11 cellular contexts compared by ENCODE assay signal in the genomic region with DNA sequence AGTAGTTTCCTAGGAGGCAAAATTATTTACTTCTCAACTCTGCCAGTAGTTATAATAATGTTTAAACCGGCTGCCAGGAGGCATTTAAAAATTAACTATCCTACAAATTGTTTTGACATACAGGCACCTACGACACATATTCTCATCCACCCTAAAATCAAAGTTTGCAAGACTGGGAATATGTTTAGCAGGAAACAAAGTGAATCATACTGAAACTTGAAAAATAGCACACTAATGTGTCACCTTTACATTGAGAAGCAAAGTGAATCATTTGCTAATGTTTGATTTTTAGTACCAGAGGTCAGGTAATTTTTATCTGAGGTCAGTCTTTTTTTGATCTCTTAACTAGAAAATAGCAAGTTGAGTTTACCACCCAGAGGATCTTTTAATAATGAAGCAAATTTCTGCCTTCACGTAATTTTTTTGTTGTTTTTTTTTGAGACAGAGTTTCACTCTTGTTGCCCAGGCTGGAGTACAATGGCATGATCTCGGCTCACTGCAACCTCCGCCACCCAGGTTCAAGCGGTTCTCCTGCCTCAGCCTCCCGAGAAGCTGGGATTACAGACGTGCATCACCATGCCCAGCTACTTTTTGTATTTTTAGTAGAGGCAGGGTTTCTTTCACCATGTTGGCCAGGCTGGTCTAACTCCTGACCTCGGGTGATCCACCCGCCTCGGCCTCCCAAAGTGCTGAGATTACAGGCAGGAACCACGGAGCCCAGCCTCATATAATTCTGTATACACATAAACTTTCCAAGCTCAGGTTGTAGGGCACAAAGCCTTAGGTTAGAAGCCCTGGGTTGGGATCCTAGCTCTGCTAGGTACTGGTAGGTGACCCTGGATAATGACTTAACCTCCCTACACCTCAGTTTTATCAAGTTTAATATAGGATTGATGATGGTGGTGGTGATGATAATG.
DNase-seq lines count a peak whose midpoint lies in the region; ATAC-seq and TF ChIP-seq lines count a peak whose summit lies in the region.
"Had no signal": no experiment of that assay in that cellular context is flagged by ENCODE, and none has a peak within 500 bp of the region (broad histone marks: within the 10 kb centered on the region; RNA-seq: fewer than 3 reads in every experiment).

No MANE protein-coding gene starts in this region.

- H3K9me3 Mint-ChIP-seq in MCF 10A (ENCODE audit: unreplicated experiment) (no peaks in the 10 kb centered on the region), type B pancreatic cell (no peaks in the 10 kb centered on the region)

- TF ChIP-seq CTCF in MCF 10A (IDR thresholded peaks at IDR 0.05; ENCODE audit: unreplicated experiment) (no peak), breast epithelium (IDR thresholded peaks at IDR 0.05) (no peak), type B pancreatic cell (conservative IDR thresholded peaks at IDR 0.05) (no peak), prostate gland (IDR thresholded peaks at IDR 0.05) (no peak)

- H3K27ac ChIP-seq in breast epithelium (no peak overlapping the region), prostate gland (no peak overlapping the region)
- H3K27ac ChIP-seq: BLaER1 treated with 17β-estradiol and CSF1 and Interleukin-3, amounts not matched to agents 10 nM and 100 nM; HL-60 had no signal

- intact Hi-C loops in MCF 10A (cut with micrococcal nuclease), result loop anchor here (5.0 kb wide), 1 partner anchor 51 kb away; no protein-coding TSS in a partner anchor
- intact Hi-C loops in breast epithelium (cut with DNase I; ENCODE audit: low total_unique reads), result no loop called here
- intact Hi-C loops in prostate gland (cut with DNase I), result no loop called here

- H3K9me3 ChIP-seq in breast epithelium (no peaks in the 10 kb centered on the region), prostate gland (no peaks in the 10 kb centered on the region)
- H3K9me3 ChIP-seq: BLaER1 treated with 17β-estradiol and CSF1 and Interleukin-3, amounts not matched to agents 10 nM and 100 nM had no signal

- 87% methylated on average over 12 of the region's 12 CpGs for WGBS in prostate gland

- no peak overlapping the region for H3K4me3 ChIP-seq in breast epithelium
- no peak overlapping the region for H3K4me3 ChIP-seq in prostate gland
- H3K4me3 ChIP-seq: BLaER1 treated with 17β-estradiol and CSF1 and Interleukin-3, amounts not matched to agents 10 nM and 100 nM had no signal

- TF ChIP-seq POLR2A in breast epithelium (IDR thresholded peaks at IDR 0.05), result no peak
- TF ChIP-seq POLR2A in prostate gland (IDR thresholded peaks at IDR 0.05), result no peak

- H3K36me3 ChIP-seq in breast epithelium (no peaks in the 10 kb centered on the region), prostate gland (no peaks in the 10 kb centered on the region)
- H3K36me3 ChIP-seq: BLaER1 treated with 17β-estradiol and CSF1 and Interleukin-3, amounts not matched to agents 10 nM and 100 nM had no signal

- H3K27ac Mint-ChIP-seq in MCF 10A (ENCODE audit: low read depth, unreplicated experiment), result peak overlapping the region; percentile 71
- H3K27ac Mint-ChIP-seq in type B pancreatic cell, result peak overlapping the region; percentile 71
- H3K27ac Mint-ChIP-seq: T-helper 17 cell had no signal

- H3K36me3 Mint-ChIP-seq in MCF 10A (ENCODE audit: insufficient read depth, unreplicated experiment) (no peaks in the 10 kb centered on the region), type B pancreatic cell (no peaks in the 10 kb centered on the region)

- CTCF ChIA-PET in MCF 10A (lab: Yijun Ruan, JAX), result interaction anchor here (1.4 to 1.7 kb wide), 3 partner anchors 8 to 54 kb away, joined by 6 to 7 read pairs (median 6); no protein-coding TSS in a partner anchor

- H3K4me1 Mint-ChIP-seq in MCF 10A (ENCODE audit: insufficient read depth, unreplicated experiment) (peaks cover 9% of the 10 kb centered on the region), type B pancreatic cell (ENCODE audit: unreplicated experiment) (peaks cover 4% of the 10 kb centered on the region)

- BruUV-seq in MCF 10A (replicated peaks; lab: Mats Ljungman, UMichigan), result no TSS peak

- H3K4me1 ChIP-seq in breast epithelium, result no peaks in the 10 kb centered on the region
- H3K4me1 ChIP-seq in prostate gland (replicated peaks), result no peaks in the 10 kb centered on the region

- H3K27me3 ChIP-seq in breast epithelium (no peaks in the 10 kb centered on the region), prostate gland (replicated peaks; ENCODE audit: insufficient read depth) (no peaks in the 10 kb centered on the region)
- H3K27me3 ChIP-seq: BLaER1 treated with 17β-estradiol and CSF1 and Interleukin-3, amounts not matched to agents 10 nM and 100 nM had no signal

- POLR2A ChIA-PET in MCF 10A (lab: Yijun Ruan, JAX), result interaction anchor here (1.4 to 2.4 kb wide), 4 partner anchors 9 to 124 kb away, joined by 3 to 12 read pairs (median 4); partner anchors contain the start of gene UGCG

- no peak overlapping the region for H3K4me3 Mint-ChIP-seq in MCF 10A (ENCODE audit: unreplicated experiment)
- H3K4me3 Mint-ChIP-seq in type B pancreatic cell, result no peak overlapping the region
- H3K4me3 Mint-ChIP-seq: T-helper 17 cell had no signal

- DNase-seq in MCF 10A (ENCODE audit: unreplicated experiment) (peak; percentile 74), breast epithelium (ENCODE audit: low spot score in 2 of 2) (no peak), dermis microvascular lymphatic vessel endothelial cell (ENCODE audit: low read depth in 2 of 2) (peak; percentile 47 to 84), type B pancreatic cell (ENCODE audit: extremely low spot score, unreplicated experiment) (no peak), nucleus accumbens (lab: John Stamatoyannopoulos, UW) (no peak), prostate gland (ENCODE audit: low spot score) (no peak), NCI-H2227 (lab: John Stamatoyannopoulos, UW; ENCODE audit: unreplicated experiment) (no peak)
- DNase-seq: T-helper 17 cell had no signal

- H3K27me3 Mint-ChIP-seq in MCF 10A (ENCODE audit: insufficient read depth, unreplicated experiment), result no peaks in the 10 kb centered on the region
- H3K27me3 Mint-ChIP-seq in type B pancreatic cell, result no peaks in the 10 kb centered on the region
- H3K27me3 Mint-ChIP-seq: T-helper 17 cell had no signal

- ATAC-seq in HG03460 (IDR thresholded peaks at IDR 0.05; ENCODE audit: unreplicated experiment), result peak; percentile 65
- ATAC-seq: T-helper 17 cell had no signal

Comparison
In these comparisons a context has a peak if more than half of its experiments do, and no peak if none do; other contexts are left out.
1. DNase-seq: peak in MCF 10A (single experiment) and dermis microvascular lymphatic vessel endothelial cell (2 of 2); none in breast epithelium (0 of 2), type B pancreatic cell (single experiment), nucleus accumbens (0 of 56), prostate gland (single experiment) and NCI-H2227 (single experiment).